Comparison of ENCODE assay signal across 19 cellular contexts in the genomic region with DNA sequence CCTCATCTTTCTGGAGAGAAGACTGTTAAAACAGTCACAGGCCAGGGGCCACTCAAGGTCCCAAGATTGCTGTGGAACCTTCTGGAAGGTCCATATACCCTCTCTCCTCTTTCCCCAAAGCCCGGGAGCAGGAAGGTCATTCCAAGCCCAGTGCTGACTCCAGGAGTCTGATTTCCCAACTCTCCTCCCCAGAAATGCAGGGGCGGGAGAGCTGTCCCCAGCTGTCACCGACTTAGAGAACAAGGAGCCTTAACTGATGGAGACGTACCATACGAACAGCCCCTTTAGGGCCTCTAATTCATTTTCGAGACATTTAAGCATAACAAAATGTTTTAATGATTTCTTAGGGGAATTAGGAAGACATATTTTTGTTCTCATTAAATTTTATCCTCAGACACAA.
"Had no signal": no experiment of that assay in that cellular context is flagged by ENCODE, and none has a peak within 500 bp of the region (broad histone marks: within the 10 kb centered on the region; RNA-seq: fewer than 3 reads in every experiment).

No MANE protein-coding gene starts in this region.

- H3K27ac ChIP-seq: coronary artery, foreskin keratinocyte, hepatocyte, lower lobe of right lung, right atrium auricular region, suprapubic skin, tibial artery, upper lobe of left lung, uterus had no signal

- H3K4me3 ChIP-seq: coronary artery, hepatocyte, lower lobe of right lung, right atrium auricular region, suprapubic skin, tibial artery, upper lobe of left lung, uterus had no signal

- H3K27me3 ChIP-seq: hepatocyte, right atrium auricular region, upper lobe of left lung, uterus had no signal

- ATAC-seq: foreskin keratinocyte; left colon; lower lobe of right lung; natural killer cell; stimulated activated effector memory CD8-positive, alpha-beta T cell treated with anti-CD3 and anti-CD28 coated beads, Interleukin-12 subunit alpha, Interleukin-12 subunit beta, amount 100 ng/mL, for 72 hours; stimulated activated naive CD8-positive, alpha-beta T cell treated with anti-CD3 and anti-CD28 coated beads, Interleukin-15, Interleukin-2, amounts not matched to agents 100 U/mL and 50 U/mL, for 24 hours had no signal

- H3K79me2 ChIP-seq: hepatocyte had no signal

- H3K9me3 ChIP-seq: lower lobe of right lung, right atrium auricular region, suprapubic skin, tibial artery, upper lobe of left lung, uterus had no signal

- DNase-seq: effector CD4-positive, alpha-beta T cell; endodermal cell; erythroblast; foreskin keratinocyte; kidney; left colon; lower lobe of right lung; natural killer cell; stimulated activated CD4-positive, alpha-beta T cell treated with anti-CD3 and anti-CD28 coated beads, Interleukin-4, amount 100 ng/mL, for 1 hour; stimulated activated CD8-positive, alpha-beta memory T cell treated with anti-CD3 and anti-CD28 coated beads, Interleukin-4, amount 100 ng/mL, for 48 hours; stimulated activated naive CD8-positive, alpha-beta T cell treated with anti-CD3 and anti-CD28 coated beads, Interleukin-15, Interleukin-2, amounts not matched to agents 100 U/mL and 50 U/mL, for 24 hours; tibial artery; upper lobe of left lung; uterus had no signal

- H3K36me3 ChIP-seq: lower lobe of right lung, right atrium auricular region, suprapubic skin, tibial artery, upper lobe of left lung, uterus had no signal

- H2AFZ ChIP-seq: hepatocyte had no signal

- H3K4me1 ChIP-seq: foreskin keratinocyte, lower lobe of right lung, right atrium auricular region, upper lobe of left lung, uterus had no signal

- H3K4me2 ChIP-seq: hepatocyte had no signal
